1 cellular context compared by ENCODE assay signal in genomic region chr21:45030637-45031218, GRCh38.
TF ChIP-seq lines count a peak whose summit lies in the region.

No MANE protein-coding gene starts in this region.

TF ChIP-seq in GM23338, 12 proteins besides CTCF, POLR2A, EP300 and RAD21 (continued from another document):
- TF ChIP-seq ZNF462 (CRISPR knock-in tag; IDR thresholded peaks at IDR 0.05) (no peak), NANOG (IDR thresholded peaks at IDR 0.05; ENCODE audit: borderline replicate concordance) (no peak), STAT1 (IDR thresholded peaks at IDR 0.05; ENCODE audit: unreplicated experiment) (no peak), EZH2 (IDR thresholded peaks at IDR 0.05; ENCODE audit: low read depth, unreplicated experiment) (no peak), CREB1 (CRISPR knock-in tag; IDR thresholded peaks at IDR 0.05; ENCODE audit: low read depth) (no peak), ZNF114 (CRISPR knock-in tag; IDR thresholded peaks at IDR 0.05) (no peak)
